19 cellular contexts compared by ENCODE assay signal in genomic region chr2:237649541-237650454, GRCh38. TPM values are rescaled to one million over a fixed set of nuclear protein-coding genes. Genes with fewer than 3 reads are reported as not detected.
"Had no signal": no experiment of that assay in that cellular context is flagged by ENCODE, and none has a peak within 500 bp of the region (broad histone marks: within the 10 kb centered on the region; RNA-seq: fewer than 3 reads in every experiment).

No MANE protein-coding gene starts in this region.

- H3K36me3 ChIP-seq: brain microvascular endothelial cell, colonic mucosa, neutrophil, vagina had no signal

- H3K4me1 ChIP-seq: colonic mucosa, vagina had no signal

- H3K4me3 ChIP-seq: colonic mucosa, mucosa of descending colon, stomach, vagina had no signal

- H3K4me1 Mint-ChIP-seq: activated naive CD8-positive, alpha-beta T cell treated with anti-CD3 and anti-CD28 coated beads, Interleukin-2, amount 10 ng/mL, durations not matched to agents 7 days and 5 days; central memory CD8-positive, alpha-beta T cell had no signal

- H3K9me3 Mint-ChIP-seq: activated T-helper 1 cell treated with anti-CD3 and anti-CD28 coated beads, Interleukin-12 subunit alpha, Interleukin-12 subunit beta, Interleukin-2, Interleukin-4 antibody, amounts not matched to agents 30 ng/mL and 10 ng/mL and 1 ng/mL, durations not matched to agents 14 hours and 24 hours and 36 hours; central memory CD8-positive, alpha-beta T cell had no signal

- ATAC-seq: mucosa of descending colon had no signal

- H3K27ac Mint-ChIP-seq: activated naive CD8-positive, alpha-beta T cell treated with anti-CD3 and anti-CD28 coated beads, Interleukin-2, amount 10 ng/mL, durations not matched to agents 7 days and 5 days; activated T-helper 1 cell treated with anti-CD3 and anti-CD28 coated beads, Interleukin-12 subunit alpha, Interleukin-12 subunit beta, Interleukin-2, Interleukin-4 antibody, amounts not matched to agents 30 ng/mL and 10 ng/mL and 1 ng/mL, durations not matched to agents 14 hours and 24 hours and 36 hours; memory B cell; T-helper 1 cell treated with Interleukin-12 subunit alpha and Interleukin-12 subunit beta and Interleukin-4 antibody, amounts not matched to agents 30 μg/mL and 1 μg/mL, for 36 hours had no signal

- H3K27me3 ChIP-seq: brain microvascular endothelial cell, colonic mucosa, stomach, vagina had no signal

- DNase-seq: activated CD4-positive, alpha-beta T cell treated with anti-CD3 and anti-CD28 coated beads, Interleukin-2, amount 50 U/mL, for 1 hour; activated CD4-positive, CD25-positive, alpha-beta regulatory T cell treated with anti-CD3 and anti-CD28 coated beads, Interleukin-2, amount 50 U/mL, for 72 hours; activated naive CD8-positive, alpha-beta T cell treated with anti-CD3 and anti-CD28 coated beads, Interleukin-2, amount 10 ng/mL, durations not matched to agents 7 days and 5 days; activated T-cell treated with anti-CD3 and anti-CD28 coated beads for 4 hours; brain microvascular endothelial cell; colonic mucosa; erythroblast; head of caudate nucleus; mucosa of descending colon; naive B cell; stimulated activated CD4-positive, alpha-beta T cell treated with anti-CD3 and anti-CD28 coated beads, Interleukin-2, amount 100 ng/mL, for 24 hours had no signal

- H3K9me3 ChIP-seq: colonic mucosa, mucosa of descending colon, neutrophil, stomach, vagina had no signal

- H3K27ac ChIP-seq: brain microvascular endothelial cell, colonic mucosa, neutrophil, stomach, vagina had no signal

- H3K4me3 Mint-ChIP-seq: activated naive CD8-positive, alpha-beta T cell treated with anti-CD3 and anti-CD28 coated beads, Interleukin-2, amount 10 ng/mL, durations not matched to agents 7 days and 5 days; activated T-helper 1 cell treated with anti-CD3 and anti-CD28 coated beads, Interleukin-12 subunit alpha, Interleukin-12 subunit beta, Interleukin-2, Interleukin-4 antibody, amounts not matched to agents 30 ng/mL and 10 ng/mL and 1 ng/mL, durations not matched to agents 14 hours and 24 hours and 36 hours; central memory CD8-positive, alpha-beta T cell; memory B cell; T-helper 1 cell treated with Interleukin-12 subunit alpha and Interleukin-12 subunit beta and Interleukin-4 antibody, amounts not matched to agents 30 μg/mL and 1 μg/mL, for 36 hours had no signal

RNA-seq across cellular contexts. Expression of gene RAB17, which starts 59.3 kb away (rescaled TPM):
- total RNA-seq: activated naive CD8-positive, alpha-beta T cell treated with anti-CD3 and anti-CD28 coated beads, Interleukin-2, amount 10 ng/mL, durations not matched to agents 7 days and 5 days; activated T-helper 1 cell treated with anti-CD3 and anti-CD28 coated beads, Interleukin-12 subunit alpha, Interleukin-12 subunit beta, Interleukin-2, Interleukin-4 antibody, amounts not matched to agents 30 ng/mL and 10 ng/mL and 1 ng/mL, durations not matched to agents 14 hours and 24 hours and 36 hours; temporal lobe; vagina had no signal
